Comparison of ENCODE assay signal across 18 cellular contexts in the genomic region with DNA sequence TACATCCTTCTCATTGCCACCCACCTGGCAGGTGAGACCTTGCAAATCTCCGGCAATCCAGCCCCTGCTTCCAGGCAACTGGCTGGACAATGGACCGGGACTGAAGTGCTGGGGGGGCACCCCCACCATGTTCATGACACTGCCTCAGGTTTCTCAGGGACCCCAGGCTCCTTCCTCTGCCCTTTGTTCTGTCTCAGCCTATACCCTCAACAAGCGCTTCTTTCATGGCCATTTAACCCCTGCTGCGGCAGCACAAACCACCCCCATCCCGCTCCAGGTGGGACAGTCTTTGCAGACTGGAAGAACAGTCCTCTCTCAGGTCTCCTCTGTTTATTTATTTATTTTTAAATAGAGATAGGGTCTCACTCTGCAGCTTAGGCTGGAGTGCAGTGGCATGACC. TPM values are rescaled to one million over a fixed set of nuclear protein-coding genes. Genes with fewer than 3 reads are reported as not detected.
A peak's percentile ranks its signal among the peaks of the same experiment; 100 is the strongest.
DNase-seq lines count a peak whose midpoint lies in the region; ATAC-seq and TF ChIP-seq lines count a peak whose summit lies in the region.
"Had no signal": no experiment of that assay in that cellular context is flagged by ENCODE, and none has a peak within 500 bp of the region (broad histone marks: within the 10 kb centered on the region; RNA-seq: fewer than 3 reads in every experiment).

No MANE protein-coding gene starts in this region.

- H3K36me3 ChIP-seq in GM23338 (ENCODE audit: insufficient read depth) (no peaks in the 10 kb centered on the region; the same call in 1 of the 2 replicates), upper lobe of right lung (no peaks in the 10 kb centered on the region), GM23248 (ENCODE audit: low read depth) (no peaks in the 10 kb centered on the region)
- H3K36me3 ChIP-seq: BLaER1, HAP-1 had no signal

- no peak overlapping the region for H3K4me3 Mint-ChIP-seq in GM23338
- no peak overlapping the region for H3K4me3 Mint-ChIP-seq in WTC11
- H3K4me3 Mint-ChIP-seq: CD14-positive monocyte; CD4-positive, alpha-beta memory T cell had no signal

- intact Hi-C loops in upper lobe of right lung (cut with DNase I): no loop called here

- POLR2A ChIA-PET in WTC11 (lab: Charles Lee): no interaction called here

- H3K4me1 Mint-ChIP-seq in GM23338 (no peaks in the 10 kb centered on the region), WTC11 (no peaks in the 10 kb centered on the region)
- H3K4me1 Mint-ChIP-seq: CD14-positive monocyte; CD4-positive, alpha-beta memory T cell had no signal

- H3K27me3 Mint-ChIP-seq in GM23338 (ENCODE audit: insufficient read depth, low read depth, poor library complexity): peaks cover 12% of the 10 kb centered on the region
- H3K27me3 Mint-ChIP-seq in WTC11 (ENCODE audit: low read depth): peaks cover 10% of the 10 kb centered on the region

- H3K79me2 ChIP-seq in GM23338 (replicated peaks; ENCODE audit: insufficient read depth): no peaks in the 10 kb centered on the region
- H3K79me2 ChIP-seq in GM23248 (ENCODE audit: insufficient read depth): no peaks in the 10 kb centered on the region

- H3K27ac ChIP-seq in GM23338 (ENCODE audit: low read depth) (no peak overlapping the region), upper lobe of right lung (no peak overlapping the region), GM23248 (no peak overlapping the region)
- H3K27ac ChIP-seq: BLaER1 had no signal

- DNase-seq in ELF-1 (ENCODE audit: low read depth, low spot score) (peak; percentile 48), GM23338 (ENCODE audit: low spot score) (no peak), WTC11 (ENCODE audit: low spot score) (no peak), upper lobe of right lung (peak; percentile 29), GM23248 (no peak), T-helper 1 cell (no peak)
- no peak for DNase-seq in effector CD4-positive, alpha-beta T cell
- DNase-seq: 8988T; Calu3; CD4-positive, alpha-beta memory T cell; DMS53; GDM1; IMR-90 had no signal

- no peaks in the 10 kb centered on the region for H3K4me1 ChIP-seq in GM23338 (ENCODE audit: insufficient read depth)
- no peaks in the 10 kb centered on the region for H3K4me1 ChIP-seq in upper lobe of right lung
- H3K4me1 ChIP-seq in GM23248 (ENCODE audit: insufficient read depth): 0 out of 2 replicates have a peak, but pooled peaks cover 1% of the 10 kb centered on the region
- H3K4me1 ChIP-seq: HAP-1 had no signal

- H3K27me3 ChIP-seq in GM23338 (ENCODE audit: insufficient read depth) (peaks cover under 1% of the 10 kb centered on the region; the same call in 1 of the 2 replicates), upper lobe of right lung (no peaks in the 10 kb centered on the region), GM23248 (replicated peaks; ENCODE audit: insufficient read depth) (no peaks in the 10 kb centered on the region)
- H3K27me3 ChIP-seq: BLaER1 had no signal

- H3K9me2 ChIP-seq in GM23338 (ENCODE audit: insufficient read depth) (no peaks in the 10 kb centered on the region), GM23248 (ENCODE audit: insufficient read depth) (no peaks in the 10 kb centered on the region)

- H3K4me3 ChIP-seq in GM23338 (no peak overlapping the region), upper lobe of right lung (no peak overlapping the region), GM23248 (no peak overlapping the region)
- H3K4me3 ChIP-seq: BLaER1, HAP-1, K562 had no signal

- 79 to 83% methylated on average over 5 of the region's 5 CpGs for WGBS in GM23248 (ENCODE audit: low coverage in 1 of 2, low lambda C conversion rate in 2 of 2, missing lambda C conversion rate in 2 of 2), 2 experiments

- no peaks in the 10 kb centered on the region for H3K9me3 ChIP-seq in upper lobe of right lung
- H3K9me3 ChIP-seq in GM23248 (ENCODE audit: low read depth): no peaks in the 10 kb centered on the region
- H3K9me3 ChIP-seq: BLaER1, HAP-1 had no signal

- H3K4me2 ChIP-seq in GM23338 (no peak overlapping the region), GM23248 (ENCODE audit: unreplicated experiment) (no peak overlapping the region)
- H3K4me2 ChIP-seq: BLaER1 had no signal

- no peak overlapping the region for H3K9ac ChIP-seq in GM23248
- H3K9ac ChIP-seq: BLaER1 had no signal

- H3K27ac Mint-ChIP-seq in GM23338 (no peak overlapping the region), WTC11 (no peak overlapping the region)
- H3K27ac Mint-ChIP-seq: CD4-positive, alpha-beta memory T cell had no signal

- TF ChIP-seq CTCF in GM23338 (conservative IDR thresholded peaks at IDR 0.05; ENCODE audit: low read depth in 2 of 2): no peak
- no peak for TF ChIP-seq CTCF in WTC11 (IDR thresholded peaks at IDR 0.05)
- TF ChIP-seq CTCF in upper lobe of right lung (IDR thresholded peaks at IDR 0.05): no peak

- H3F3A ChIP-seq in GM23338 (replicated peaks; ENCODE audit: low read depth) (no peaks in the 10 kb centered on the region), GM23248 (ENCODE audit: insufficient read depth) (peaks cover 5% of the 10 kb centered on the region)

- peak; percentile 52 for ATAC-seq in GM23338
- ATAC-seq in WTC11: peak; percentile 28; the same call in 1 of the 2 replicates
- no peak for ATAC-seq in upper lobe of right lung
- ATAC-seq: K562 had no signal

- in situ Hi-C loops in GM23248 (cut with MboI): no loop called here

- H3K36me3 Mint-ChIP-seq in GM23338 (ENCODE audit: low read depth) (no peaks in the 10 kb centered on the region), WTC11 (no peaks in the 10 kb centered on the region)
- H3K36me3 Mint-ChIP-seq: CD14-positive monocyte; CD4-positive, alpha-beta memory T cell had no signal

- H4K20me1 ChIP-seq in GM23338 (replicated peaks; ENCODE audit: insufficient read depth) (no peaks in the 10 kb centered on the region), GM23248 (ENCODE audit: insufficient read depth) (no peaks in the 10 kb centered on the region)
- H4K20me1 ChIP-seq: BLaER1 had no signal

- CTCF ChIA-PET in WTC11 (lab: Charles Lee): no interaction called here

- H2AFZ ChIP-seq in GM23338: no peak overlapping the region
- no peak overlapping the region for H2AFZ ChIP-seq in GM23248

- H3K9me3 Mint-ChIP-seq in GM23338 (no peaks in the 10 kb centered on the region; the same call in 2 of the 3 replicates), WTC11 (no peaks in the 10 kb centered on the region)
- H3K9me3 Mint-ChIP-seq: CD14-positive monocyte; CD4-positive, alpha-beta memory T cell had no signal

TF ChIP-seq in GM23338, 12 proteins besides CTCF, POLR2A, EP300 and RAD21 (continues in another document):
- TF ChIP-seq JUNB (IDR thresholded peaks at IDR 0.05; ENCODE audit: unreplicated experiment) (no peak), POLR2AphosphoS5 (IDR thresholded peaks at IDR 0.05; ENCODE audit: low read depth) (no peak), EZH2 (IDR thresholded peaks at IDR 0.05; ENCODE audit: low read depth, unreplicated experiment) (no peak), ZNF114 (CRISPR knock-in tag; IDR thresholded peaks at IDR 0.05) (no peak), EZH2phosphoT487 (IDR thresholded peaks at IDR 0.05; ENCODE audit: unreplicated experiment) (no peak)

TF ChIP-seq in WTC11, 78 proteins besides CTCF, POLR2A, EP300 and RAD21 (continues in another document):
- TF ChIP-seq NFE2L1 (CRISPR knock-in tag; IDR thresholded peaks at IDR 0.05): no peak
- TF ChIP-seq MXD4 (CRISPR knock-in tag; IDR thresholded peaks at IDR 0.05; ENCODE audit: borderline replicate concordance): no peak
- TF ChIP-seq ZNF423 (CRISPR knock-in tag; IDR thresholded peaks at IDR 0.05): no peak
- TF ChIP-seq USF2 (CRISPR knock-in tag; IDR thresholded peaks at IDR 0.05): no peak
- no peak for TF ChIP-seq ERG (CRISPR knock-in tag; IDR thresholded peaks at IDR 0.05)

RNA-seq across cellular contexts. Expression of gene ISM2, which starts 7.6 kb away (rescaled TPM):
- 0.69 and 2.7 TPM in 2 replicates for total RNA-seq in GM23338 (2014; rRNA removed; shearing (Covaris generic))
- 0.45 and 1.3 TPM in 2 replicates for polyA plus RNA-seq in GM23338 (2016; fragmentation: Nextera tagmentation; extraction: Ambion mirVana)
- 0.80 to 1.4 TPM (median 1.3 TPM) in 3 replicates for total RNA-seq in WTC11 (2021)
- not detected for total RNA-seq in upper lobe of right lung
- total RNA-seq in GM23248 (2014; rRNA removed; shearing (Covaris generic)): 2.6 TPM in 1 of 2 replicates, not detected in the other
- polyA plus RNA-seq in GM23248 (2016; fragmentation: Nextera tagmentation; extraction: Ambion mirVana): 0.11 TPM in 1 of 2 replicates, not detected in the other
- total RNA-seq: Calu3; CD4-positive, alpha-beta memory T cell had no signal
- polyA plus RNA-seq: AG04450; CD14-positive monocyte; CD4-positive, alpha-beta memory T cell had no signal

RNA-seq across cellular contexts. Expression of gene AHSA1, which starts 33.2 kb away (rescaled TPM):
- 175 and 177 TPM in 2 replicates for total RNA-seq in GM23338 (2014; rRNA removed; shearing (Covaris generic))
- polyA plus RNA-seq in GM23338 (2016; fragmentation: Nextera tagmentation; extraction: Ambion mirVana): 213 TPM in 2 replicates
- total RNA-seq in WTC11 (2021): 137 to 186 TPM (median 160 TPM) in 3 replicates
- 120 TPM for total RNA-seq in upper lobe of right lung
- total RNA-seq in GM23248 (2014; rRNA removed; shearing (Covaris generic)): 122 and 137 TPM in 2 replicates
- 130 TPM in 2 replicates for polyA plus RNA-seq in GM23248 (2016; fragmentation: Nextera tagmentation; extraction: Ambion mirVana)

RNA-seq across cellular contexts. Expression of gene VIPAS39, which starts 33.7 kb away (rescaled TPM):
- 21.8 and 27.1 TPM in 2 replicates for total RNA-seq in GM23338 (2014; rRNA removed; shearing (Covaris generic))
- polyA plus RNA-seq in GM23338 (2016; fragmentation: Nextera tagmentation; extraction: Ambion mirVana) (7.8 and 9.4 TPM in 2 replicates), GM23248 (2016; fragmentation: Nextera tagmentation; extraction: Ambion mirVana) (14.9 TPM in 2 replicates)
- total RNA-seq in WTC11 (2021) (17.0 to 18.5 TPM (median 17.9 TPM) in 3 replicates), upper lobe of right lung (14.5 TPM)
- total RNA-seq in GM23248 (2014; rRNA removed; shearing (Covaris generic)): 25.0 and 59.8 TPM in 2 replicates

Comparison
In these comparisons a context has a peak if more than half of its experiments do, and no peak if none do; other contexts are left out.
1. DNase-seq: peak in ELF-1 (single experiment) and upper lobe of right lung (single experiment); none in GM23338 (single experiment), WTC11 (single experiment), effector CD4-positive, alpha-beta T cell (single experiment), GM23248 (single experiment) and T-helper 1 cell (0 of 5).